8 cellular contexts compared by ENCODE assay signal in genomic region chr22:23240639-23241389, GRCh38.
A peak's percentile ranks its signal among the peaks of the same experiment; 100 is the strongest.
DNase-seq lines count a peak whose midpoint lies in the region; ATAC-seq and TF ChIP-seq lines count a peak whose summit lies in the region.

No MANE protein-coding gene starts in this region.

- H3K9me3 ChIP-seq in T-helper 17 cell (ENCODE audit: control insufficient read depth, low read length, poor library complexity, severe bottlenecking): no peaks in the 10 kb centered on the region
- H3K9me3 ChIP-seq in esophagus squamous epithelium: no peaks in the 10 kb centered on the region

- no peaks in the 10 kb centered on the region for H3K27me3 ChIP-seq in esophagus squamous epithelium

- no peak overlapping the region for H3K4me3 ChIP-seq in esophagus squamous epithelium

- WGBS in esophagus squamous epithelium, 2 donors: 46 to 67% methylated on average over 6 to 7 of the region's 13 CpGs

- peak; percentile 5 for ATAC-seq in T-helper 17 cell

- no peaks in the 10 kb centered on the region for H3K27me3 Mint-ChIP-seq in T-helper 17 cell

- H3K36me3 Mint-ChIP-seq in T-helper 17 cell (ENCODE audit: low read depth): no peaks in the 10 kb centered on the region

- H3K27ac ChIP-seq in esophagus squamous epithelium: no peak overlapping the region

- peaks cover 70% of the 10 kb centered on the region for H3K4me1 Mint-ChIP-seq in T-helper 17 cell

- TF ChIP-seq CTCF in esophagus squamous epithelium (IDR thresholded peaks at IDR 0.05): peak in 5 of 6 experiments; percentile 23 to 57 (median 27)

- intact Hi-C loops in esophagus squamous epithelium (cut with DNase I): no loop called here
- intact Hi-C loops in posterior vena cava (cut with DNase I): no loop called here

- peaks cover 0 to 6% (median 0%) of the 10 kb centered on the region in 3 donors for H3K36me3 ChIP-seq in esophagus squamous epithelium

- DNase-seq in SKM-1 treated with dmso at 0.1 percent for 144 hours (lab: John Stamatoyannopoulos, UW; ENCODE audit: unreplicated experiment) (peak; percentile 13), SKM-1 (lab: John Stamatoyannopoulos, UW; ENCODE audit: unreplicated experiment) (no peak), T-helper 17 cell (no peak), esophagus squamous epithelium (lab: John Stamatoyannopoulos, UW) (no peak), posterior vena cava (ENCODE audit: low spot score) (no peak), midbrain (lab: John Stamatoyannopoulos, UW) (no peak), H4 (ENCODE audit: low spot score) (no peak)
- peak; percentile 56 for DNase-seq in stimulated activated CD4-positive, alpha-beta T cell treated with anti-CD3 and anti-CD28 coated beads, Interleukin-4, amount 100 ng/mL, for 24 hours

- H3K4me1 ChIP-seq in esophagus squamous epithelium: peaks cover 4 to 69% (median 44%) of the 10 kb centered on the region in 3 donors

- H3K27ac Mint-ChIP-seq in T-helper 17 cell: peak overlapping the region; percentile 100

- TF ChIP-seq POLR2A in esophagus squamous epithelium (IDR thresholded peaks at IDR 0.05): no peak

- H3K4me3 Mint-ChIP-seq in T-helper 17 cell: peak overlapping the region; percentile 43

Comparison
In these comparisons a context has a peak if more than half of its experiments do, and no peak if none do; other contexts are left out.
1. DNase-seq: peak in SKM-1 treated with dmso at 0.1 percent for 144 hours (single experiment) and stimulated activated CD4-positive, alpha-beta T cell treated with anti-CD3 and anti-CD28 coated beads, Interleukin-4, amount 100 ng/mL, for 24 hours (single experiment); none in SKM-1 (single experiment), T-helper 17 cell (0 of 3), esophagus squamous epithelium (single experiment), posterior vena cava (single experiment), midbrain (single experiment) and H4 (single experiment).